10 cellular contexts compared by ENCODE assay signal in genomic region chr10:3740157-3740871, GRCh38. TPM values are rescaled to one million over a fixed set of nuclear protein-coding genes. Genes with fewer than 3 reads are reported as not detected.
DNase-seq lines count a peak whose midpoint lies in the region; ATAC-seq and TF ChIP-seq lines count a peak whose summit lies in the region.
"Had no signal": no experiment of that assay in that cellular context is flagged by ENCODE, and none has a peak within 500 bp of the region (broad histone marks: within the 10 kb centered on the region; RNA-seq: fewer than 3 reads in every experiment).

No MANE protein-coding gene starts in this region.

- no peak overlapping the region for H3K4me3 Mint-ChIP-seq in T-helper 1 cell treated with Interleukin-12 subunit alpha and Interleukin-12 subunit beta and Interleukin-4 antibody, amounts not matched to agents 30 μg/mL and 1 μg/mL, for 36 hours

- TF ChIP-seq EP300 in sigmoid colon (IDR thresholded peaks at IDR 0.05), result no peak

- H3K4me3 ChIP-seq in left lung (no peak overlapping the region), sigmoid colon (no peak overlapping the region)
- H3K4me3 ChIP-seq: SK-N-MC, thoracic aorta had no signal

- H3K36me3 ChIP-seq in left lung, result no peaks in the 10 kb centered on the region
- H3K36me3 ChIP-seq in sigmoid colon, result no peaks in the 10 kb centered on the region
- H3K36me3 ChIP-seq: thoracic aorta had no signal

- H3K4me1 ChIP-seq in left lung (peaks cover 0 to 14% of the 10 kb centered on the region in 2 donors), sigmoid colon (no peaks in the 10 kb centered on the region)

- ATAC-seq in HG02870 (IDR thresholded peaks at IDR 0.05; ENCODE audit: unreplicated experiment) (peak; percentile 46), left lung (peak; percentile 55)

- H3K27ac ChIP-seq in left lung, result peak overlapping the region in 1 of 2 donors; percentile 74
- no peak overlapping the region for H3K27ac ChIP-seq in sigmoid colon
- H3K27ac ChIP-seq: SK-N-MC, thoracic aorta had no signal

- TF ChIP-seq CTCF in left lung (IDR thresholded peaks at IDR 0.05) (no peak), sigmoid colon (IDR thresholded peaks at IDR 0.05) (no peak)

- 63 to 64% methylated on average over 5 of the region's 5 CpGs for WGBS in sigmoid colon, 2 donors

- peak; percentile 29 for DNase-seq in NCI-H510A treated with DMSO at 0.1 percent for 48 hours (lab: John Stamatoyannopoulos, UW)
- no peak for DNase-seq in NCI-H510A (lab: John Stamatoyannopoulos, UW)
- no peak for DNase-seq in left lung
- DNase-seq in effector CD4-positive, alpha-beta T cell, result no peak
- DNase-seq in NCI-H1694 treated with DMSO at 0.1 percent for 48 hours (lab: John Stamatoyannopoulos, UW), result no peak
- DNase-seq in sigmoid colon, result no peak

- intact Hi-C loops in left lung (cut with DNase I) (no loop called here), sigmoid colon (cut with DNase I) (loop anchor here (10.0 kb wide), 1 partner anchor 216 kb away; no protein-coding TSS in a partner anchor)

- H3K9me3 ChIP-seq in left lung (no peaks in the 10 kb centered on the region), sigmoid colon (no peaks in the 10 kb centered on the region)
- H3K9me3 ChIP-seq: thoracic aorta had no signal

- H3K27me3 Mint-ChIP-seq in T-helper 1 cell treated with Interleukin-12 subunit alpha and Interleukin-12 subunit beta and Interleukin-4 antibody, amounts not matched to agents 30 μg/mL and 1 μg/mL, for 36 hours (ENCODE audit: low read depth), result no peaks in the 10 kb centered on the region

- no peaks in the 10 kb centered on the region for H3K27me3 ChIP-seq in left lung
- H3K27me3 ChIP-seq in sigmoid colon, result no peaks in the 10 kb centered on the region

- H3K4me1 Mint-ChIP-seq in T-helper 1 cell treated with Interleukin-12 subunit alpha and Interleukin-12 subunit beta and Interleukin-4 antibody, amounts not matched to agents 30 μg/mL and 1 μg/mL, for 36 hours (ENCODE audit: low read depth), result peaks cover 26% of the 10 kb centered on the region

- peaks cover 2% of the 10 kb centered on the region for H3K36me3 Mint-ChIP-seq in T-helper 1 cell treated with Interleukin-12 subunit alpha and Interleukin-12 subunit beta and Interleukin-4 antibody, amounts not matched to agents 30 μg/mL and 1 μg/mL, for 36 hours (ENCODE audit: low read depth)

- no peak for TF ChIP-seq POLR2A in sigmoid colon (IDR thresholded peaks at IDR 0.05)

- H3K27ac Mint-ChIP-seq in T-helper 1 cell treated with Interleukin-12 subunit alpha and Interleukin-12 subunit beta and Interleukin-4 antibody, amounts not matched to agents 30 μg/mL and 1 μg/mL, for 36 hours, result peak overlapping the region; percentile 84

- H3K9me3 Mint-ChIP-seq in T-helper 1 cell treated with Interleukin-12 subunit alpha and Interleukin-12 subunit beta and Interleukin-4 antibody, amounts not matched to agents 30 μg/mL and 1 μg/mL, for 36 hours, result no peaks in the 10 kb centered on the region

RNA-seq across cellular contexts. Expression of gene KLF6, which starts 44.7 kb away (rescaled TPM):
- total RNA-seq in left lung (100 to 1,000 TPM; 158 to 217 TPM), sigmoid colon (100 to 1,000 TPM in 2 of 4 donors, 10 to 100 TPM in 2; 50.3 to 116 (median 85.8) TPM)
- 100 to 1,000 TPM in 1 of 3 donors, 10 to 100 TPM in 2; 73.3 to 137 (median 91.6) TPM for polyA plus RNA-seq in sigmoid colon
